ENCODE assay signal across 1 cellular context in genomic region chr1:42970143-42970542, GRCh38.
A peak's percentile ranks its signal among the peaks of the same experiment; 100 is the strongest.
TF ChIP-seq lines count a peak whose summit lies in the region.

No MANE protein-coding gene starts in this region.

TF ChIP-seq in K562, 482 proteins besides CTCF, POLR2A, EP300 and RAD21 (continues in another document):
- TF ChIP-seq SMARCA4 (IDR thresholded peaks at IDR 0.05) (no peak), HNRNPK (IDR thresholded peaks at IDR 0.05; ENCODE audit: low read depth, low read length, poor library complexity, severe bottlenecking) (no peak), DACH1 (IDR thresholded peaks at IDR 0.05; ENCODE audit: partially characterized antibody) (no peak), EP400 (IDR thresholded peaks at IDR 0.05) (no peak), MYC (IDR thresholded peaks at IDR 0.05; ENCODE audit: low read depth, low read length) (no peak), MYC (CRISPR knock-in tag; IDR thresholded peaks at IDR 0.05; ENCODE audit: borderline replicate concordance, low read depth) (no peak), ZNF316 (IDR thresholded peaks at IDR 0.05) (peak; percentile 96), SIN3B (IDR thresholded peaks at IDR 0.05; ENCODE audit: low read depth) (no peak), IFI16 (CRISPR knock-in tag; IDR thresholded peaks at IDR 0.05) (no peak), SLC30A9 (CRISPR knock-in tag; IDR thresholded peaks at IDR 0.05) (no peak), BDP1 (IDR thresholded peaks at IDR 0.05; ENCODE audit: insufficient read depth, insufficient read length) (no peak), PRPF4 (IDR thresholded peaks at IDR 0.05; ENCODE audit: insufficient read depth, low read depth, low read length, poor library complexity, severe bottlenecking) (no peak), BMI1 (IDR thresholded peaks at IDR 0.05; ENCODE audit: low read length) (no peak), NFE2 (IDR thresholded peaks at IDR 0.05; ENCODE audit: low read depth) (0 out of 2 replicates have a peak, but pooled peaks have one; percentile 27), MAFF (IDR thresholded peaks at IDR 0.05; ENCODE audit: low read length) (peak; percentile 81), MGA (IDR thresholded peaks at IDR 0.05) (no peak), SIN3A (IDR thresholded peaks at IDR 0.05; ENCODE audit: borderline replicate concordance in 2 of 2, control insufficient read depth in 1 of 2, low read depth in 2 of 2, low read length in 2 of 2) (no peak), USF1 (CRISPR knock-in tag; IDR thresholded peaks at IDR 0.05) (no peak), RBM15 (IDR thresholded peaks at IDR 0.05; ENCODE audit: insufficient read depth, low read length) (no peak), MTA3 (IDR thresholded peaks at IDR 0.05; ENCODE audit: borderline replicate concordance) (no peak), ILF3 (IDR thresholded peaks at IDR 0.05; ENCODE audit: borderline replicate concordance) (no peak), ZNF140 (CRISPR knock-in tag; IDR thresholded peaks at IDR 0.05) (no peak), ZC3H4 (CRISPR knock-in tag; IDR thresholded peaks at IDR 0.05; ENCODE audit: borderline replicate concordance) (no peak), MIER1 (IDR thresholded peaks at IDR 0.05; ENCODE audit: low read depth) (no peak), CTBP1 (IDR thresholded peaks at IDR 0.05; ENCODE audit: borderline replicate concordance) (0 out of 2 replicates have a peak, but pooled peaks have one; percentile 37), JUND (IDR thresholded peaks at IDR 0.05; ENCODE audit: borderline replicate concordance, low read depth, low read length) (peak; percentile 15; the same call in 1 of the 2 replicates), JUND (tag; IDR thresholded peaks at IDR 0.05; ENCODE audit: borderline replicate concordance, low read depth, low read length) (no peak), NCOA6 (IDR thresholded peaks at IDR 0.05) (no peak), MYNN (IDR thresholded peaks at IDR 0.05) (no peak), MYNN (CRISPR knock-in tag; IDR thresholded peaks at IDR 0.05) (no peak), ZBTB49 (CRISPR knock-in tag; IDR thresholded peaks at IDR 0.05; ENCODE audit: borderline replicate concordance) (no peak), NFRKB (IDR thresholded peaks at IDR 0.05; ENCODE audit: low read depth) (no peak), ZFP1 (CRISPR knock-in tag; IDR thresholded peaks at IDR 0.05) (no peak), POLR3A (IDR thresholded peaks at IDR 0.05; ENCODE audit: borderline replicate concordance, extremely low read depth, insufficient read depth, insufficient read length) (no peak), BACH1 (tag; IDR thresholded peaks at IDR 0.05) (no peak), ZNF232 (CRISPR knock-in tag; IDR thresholded peaks at IDR 0.05) (no peak), ESRRA (IDR thresholded peaks at IDR 0.05; ENCODE audit: borderline replicate concordance, low read depth) (no peak), DPF2 (IDR thresholded peaks at IDR 0.05) (0 out of 2 replicates have a peak, but pooled peaks have one; percentile 13), TEAD1 (CRISPR knock-in tag; IDR thresholded peaks at IDR 0.05) (no peak), FOSL1 (tag; conservative IDR thresholded peaks at IDR 0.05) (peak; percentile 22; the same call in 1 of the 2 replicates), U2AF2 (optimal IDR thresholded peaks at IDR 0.05; ENCODE audit: low read depth, low read length) (no peak), ZBTB43 (CRISPR knock-in tag; IDR thresholded peaks at IDR 0.05) (no peak), MLX (CRISPR knock-in tag; conservative IDR thresholded peaks at IDR 0.05) (no peak), MAFG (tag; conservative IDR thresholded peaks at IDR 0.05) (peak; percentile 88), SREBF2 (CRISPR knock-in tag; IDR thresholded peaks at IDR 0.05) (no peak), TAF7 (tag; IDR thresholded peaks at IDR 0.05) (no peak), FOXM1 (IDR thresholded peaks at IDR 0.05; ENCODE audit: low read depth) (no peak), FOXM1 (CRISPR knock-in tag; IDR thresholded peaks at IDR 0.05; ENCODE audit: low read depth) (no peak), ZNF717 (CRISPR knock-in tag; IDR thresholded peaks at IDR 0.05) (no peak), SRSF1 (IDR thresholded peaks at IDR 0.05; ENCODE audit: low read depth, low read length) (no peak), FOXK1 (CRISPR knock-in tag; IDR thresholded peaks at IDR 0.05; ENCODE audit: borderline replicate concordance) (no peak), THAP12 (CRISPR knock-in tag; IDR thresholded peaks at IDR 0.05) (no peak), SMARCB1 (IDR thresholded peaks at IDR 0.05; ENCODE audit: insufficient read length, low read depth) (no peak)
